8 cellular contexts compared by ENCODE assay signal in the genomic region with DNA sequence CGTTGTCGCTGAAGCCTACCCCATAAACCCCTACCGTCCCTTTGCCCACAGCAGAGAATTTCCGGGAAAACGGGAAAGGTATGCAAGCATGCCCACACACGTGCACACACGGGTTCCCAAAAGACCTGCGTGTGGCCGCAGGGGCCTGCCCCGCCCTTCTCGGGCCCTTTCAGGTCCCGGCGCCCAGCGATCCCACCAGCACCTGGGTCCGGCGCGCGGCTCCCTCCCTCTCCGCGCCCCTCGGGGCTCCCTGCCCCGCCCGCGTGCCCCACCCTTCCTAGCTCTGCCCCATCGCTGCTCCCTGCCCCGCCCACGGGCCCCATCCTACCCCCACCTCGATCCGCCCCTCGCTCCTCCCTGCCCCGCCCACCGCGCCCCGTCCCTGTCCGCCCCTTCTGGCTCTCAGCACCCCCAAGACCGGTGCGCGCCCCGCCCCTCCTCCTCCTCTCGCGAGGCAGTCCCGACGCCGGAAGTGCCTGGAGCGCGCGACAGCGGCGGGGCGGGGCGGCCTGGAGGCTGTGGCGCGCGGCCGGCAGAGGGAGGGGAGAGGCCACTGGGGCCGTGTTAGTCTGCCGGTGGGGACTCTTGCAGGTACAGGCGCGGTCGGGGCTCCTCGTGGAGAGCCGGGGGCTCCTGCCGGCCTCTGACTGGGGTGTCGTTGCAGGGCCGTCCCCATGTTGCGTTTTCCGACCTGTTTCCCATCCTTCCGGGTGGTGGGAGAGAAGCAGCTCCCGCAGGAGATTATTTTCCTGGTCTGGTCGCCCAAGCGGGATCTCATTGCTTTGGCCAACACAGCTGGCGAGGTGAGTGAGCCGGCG. TPM values are rescaled to one million over a fixed set of nuclear protein-coding genes. Genes with fewer than 3 reads are reported as not detected.
DNase-seq lines count a peak whose midpoint lies in the region; ATAC-seq and TF ChIP-seq lines count a peak whose summit lies in the region.

A gene with protein sequence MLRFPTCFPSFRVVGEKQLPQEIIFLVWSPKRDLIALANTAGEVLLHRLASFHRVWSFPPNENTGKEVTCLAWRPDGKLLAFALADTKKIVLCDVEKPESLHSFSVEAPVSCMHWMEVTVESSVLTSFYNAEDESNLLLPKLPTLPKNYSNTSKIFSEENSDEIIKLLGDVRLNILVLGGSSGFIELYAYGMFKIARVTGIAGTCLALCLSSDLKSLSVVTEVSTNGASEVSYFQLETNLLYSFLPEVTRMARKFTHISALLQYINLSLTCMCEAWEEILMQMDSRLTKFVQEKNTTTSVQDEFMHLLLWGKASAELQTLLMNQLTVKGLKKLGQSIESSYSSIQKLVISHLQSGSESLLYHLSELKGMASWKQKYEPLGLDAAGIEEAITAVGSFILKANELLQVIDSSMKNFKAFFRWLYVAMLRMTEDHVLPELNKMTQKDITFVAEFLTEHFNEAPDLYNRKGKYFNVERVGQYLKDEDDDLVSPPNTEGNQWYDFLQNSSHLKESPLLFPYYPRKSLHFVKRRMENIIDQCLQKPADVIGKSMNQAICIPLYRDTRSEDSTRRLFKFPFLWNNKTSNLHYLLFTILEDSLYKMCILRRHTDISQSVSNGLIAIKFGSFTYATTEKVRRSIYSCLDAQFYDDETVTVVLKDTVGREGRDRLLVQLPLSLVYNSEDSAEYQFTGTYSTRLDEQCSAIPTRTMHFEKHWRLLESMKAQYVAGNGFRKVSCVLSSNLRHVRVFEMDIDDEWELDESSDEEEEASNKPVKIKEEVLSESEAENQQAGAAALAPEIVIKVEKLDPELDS (plus strand): TSS at position 510 of the 818 bp plus-strand sequence. CDS start 165 bp downstream, at position 675.

- no peaks in the 10 kb centered on the region for H3K9me3 Mint-ChIP-seq in activated B cell treated with CpG ODN at 0.5 μM for 24 hours

- DNase-seq in AG08395 (ENCODE audit: low spot score) (peak; percentile 99), NCI-H345 (lab: John Stamatoyannopoulos, UW) (peak; percentile 90), activated B cell treated with CpG ODN at 0.5 μM for 24 hours (peak; percentile 95), caudate nucleus (lab: John Stamatoyannopoulos, UW) (peak in 60 of 61 donors; percentile 16 to 95 (median 82)), inferior parietal cortex (ENCODE audit: extremely low spot score) (peak; percentile 75), spleen (peak; percentile 99)

- H3K4me1 ChIP-seq in spleen: peaks cover 11 to 39% (median 19%) of the 10 kb centered on the region in 6 donors

- H3K27ac ChIP-seq in caudate nucleus (ENCODE audit: low read depth, low read length) (peak within 1 kb of the TSS; percentile 53), spleen (peak within 1 kb of the TSS; percentile 8 to 88 (median 80))

- H3K4me1 Mint-ChIP-seq in activated B cell treated with CpG ODN at 0.5 μM for 24 hours: peaks cover 5% of the 10 kb centered on the region

- intact Hi-C loops in activated B cell treated with CpG ODN at 0.5 μM for 24 hours (cut with micrococcal nuclease): loop anchor here (1.0 to 2.0 kb wide), 7 partner anchors 10 to 1480 kb away; a partner anchor contains a TSS
- intact Hi-C loops in spleen (cut with DNase I; ENCODE audit: low total_unique reads): loop anchor here (10.0 kb wide), 1 partner anchor 202 kb away; no protein-coding TSS in a partner anchor

- H3K4me3 ChIP-seq in spleen: peak within 1 kb of the TSS; percentile 56 to 94 (median 86)

- H3K27me3 Mint-ChIP-seq in activated B cell treated with CpG ODN at 0.5 μM for 24 hours: no peaks in the 10 kb centered on the region

- CTCF ChIA-PET in activated B cell treated with CpG ODN at 0.5 μM for 24 hours (lab: Charles Lee): interaction anchor here (1.1 to 2.1 kb wide), 4 partner anchors 9 to 1672 kb away, joined by 3 to 11 read pairs (median 6); a partner anchor contains a TSS

- H3K36me3 Mint-ChIP-seq in activated B cell treated with CpG ODN at 0.5 μM for 24 hours (ENCODE audit: low read depth): peaks cover 15% of the 10 kb centered on the region

- H3K4me3 Mint-ChIP-seq in activated B cell treated with CpG ODN at 0.5 μM for 24 hours: no peak within 1 kb of the TSS

- TF ChIP-seq CTCF in activated B cell treated with CpG ODN at 0.5 μM for 24 hours (IDR thresholded peaks at IDR 0.05) (no peak), spleen (IDR thresholded peaks at IDR 0.05 in 8 of 11, conservative IDR thresholded peaks at IDR 0.05 in 3 of 11) (peak in 6 of 11 experiments; percentile 8 to 65 (median 34))

- WGBS in spleen, 5 donors: 0 to 1% (median 0%) methylated on average over 28 to 74 of the region's 74 CpGs

- peak within 1 kb of the TSS; percentile 81 for H3K27ac Mint-ChIP-seq in activated B cell treated with CpG ODN at 0.5 μM for 24 hours

- H3K9me3 ChIP-seq in spleen: no peaks in the 10 kb centered on the region

- H3K36me3 ChIP-seq in spleen: peaks cover 0 to 24% (median 13%) of the 10 kb centered on the region in 6 donors

- peak; percentile 97 for ATAC-seq in HG03175 (IDR thresholded peaks at IDR 0.05; ENCODE audit: unreplicated experiment)
- ATAC-seq in activated B cell treated with CpG ODN at 0.5 μM for 24 hours (ENCODE audit: low read depth): peak; percentile 94

- POLR2A ChIA-PET in activated B cell treated with CpG ODN at 0.5 μM for 24 hours (lab: Charles Lee): interaction anchor here (0.6 to 2.0 kb wide), 9 partner anchors 10 to 792 kb away, joined by 3 to 21 read pairs (median 5); a partner anchor contains a TSS

- peak; percentile 91 for TF ChIP-seq POLR2A in GM18951 (IDR thresholded peaks at IDR 0.05; ENCODE audit: extremely low read depth, insufficient read depth, insufficient read length)
- TF ChIP-seq POLR2A in spleen (IDR thresholded peaks at IDR 0.05): peak in 2 of 3 donors; percentile 17 to 33

- in situ Hi-C loops in GM18951 (cut with MboI; ENCODE audit: low sequenced_read_pairs, unreplicated experiment): no loop called here

- H3K27me3 ChIP-seq in spleen (replicated peaks in 1 of 7): no peaks in the 10 kb centered on the region

RNA-seq across cellular contexts. Expression of the gene that starts here (rescaled TPM):
- 36.8 and 37.0 TPM in 2 replicates for total RNA-seq in activated B cell treated with CpG ODN at 0.5 μM for 24 hours
- 10 to 100 TPM; 32.6 to 58.9 (median 44.0) TPM for total RNA-seq in spleen
- polyA plus RNA-seq in spleen: 10 to 100 TPM; 25.5 to 51.5 (median 32.1) TPM

Comparison
In these comparisons a context has a peak if more than half of its experiments do, and no peak if none do; other contexts are left out.
1. Peak in every context shown above with its lines: DNase-seq, ATAC-seq, H3K4me3 ChIP-seq and H3K27ac ChIP-seq.